In genomic region chr10:19860107-19860506, GRCh38 we compare ENCODE assay signal across 22 cellular contexts. TPM values are rescaled to one million over a fixed set of nuclear protein-coding genes. Genes with fewer than 3 reads are reported as not detected.
DNase-seq lines count a peak whose midpoint lies in the region; ATAC-seq, FAIRE-seq and TF ChIP-seq lines count a peak whose summit lies in the region.
"Had no signal": no experiment of that assay in that cellular context is flagged by ENCODE, and none has a peak within 500 bp of the region (broad histone marks: within the 10 kb centered on the region; RNA-seq: fewer than 3 reads in every experiment).

No MANE protein-coding gene starts in this region.

- no peak for TF ChIP-seq CTCF in liver (IDR thresholded peaks at IDR 0.05; ENCODE audit: low read depth, low read length, missing input control)
- no peak for TF ChIP-seq CTCF in HepG2 (CRISPR knock-in tag; IDR thresholded peaks at IDR 0.05)

- no peak overlapping the region for H2BK15ac ChIP-seq in mesendoderm (replicated peaks; ENCODE audit: low read depth)

- no peak for TF ChIP-seq POLR2A in HepG2 (IDR thresholded peaks at IDR 0.05; ENCODE audit: insufficient read depth in 1 of 2, low read depth in 2 of 2, low read length in 2 of 2)

- TF ChIP-seq RAD21 in liver (IDR thresholded peaks at IDR 0.05) (peak; percentile 54 to 56), HepG2 (CRISPR knock-in tag; IDR thresholded peaks at IDR 0.05) (no peak)

- H3K18ac ChIP-seq in mesendoderm (ENCODE audit: low read length): peak overlapping the region; percentile 28

- H4K8ac ChIP-seq in mesendoderm (ENCODE audit: low read depth, low read length): no peak overlapping the region

- H3K4ac ChIP-seq in mesendoderm (ENCODE audit: low read depth, low read length): no peak overlapping the region

- ATAC-seq in HepG2: no peak
- peak; percentile 98 for ATAC-seq in left lobe of liver
- no peak for ATAC-seq in HG03378 (IDR thresholded peaks at IDR 0.05; ENCODE audit: unreplicated experiment)
- ATAC-seq: CD8-positive, alpha-beta T cell had no signal

- no peak overlapping the region for H3K9ac ChIP-seq in liver (ENCODE audit: low read depth in 1 of 2, low read length in 2 of 2)
- no peak overlapping the region for H3K9ac ChIP-seq in HepG2 (ENCODE audit: insufficient read depth, low read depth, low read length)
- no peak overlapping the region for H3K9ac ChIP-seq in mesendoderm (ENCODE audit: low read length)
- H3K9ac ChIP-seq: BLaER1 treated with 17β-estradiol and CSF1 and Interleukin-3, amounts not matched to agents 10 nM and 100 nM had no signal

- H4K5ac ChIP-seq in mesendoderm (ENCODE audit: low read length): no peak overlapping the region

- POLR2A ChIA-PET in HepG2 (lab: Yijun Ruan, JAX): no interaction called here

- H3K79me2 ChIP-seq in HepG2 (ENCODE audit: insufficient read depth, low read length) (no peaks in the 10 kb centered on the region), mesendoderm (ENCODE audit: control insufficient read depth, insufficient read depth, low read length) (peaks cover 2% of the 10 kb centered on the region)

- in situ Hi-C loops in HepG2 (cut with HindIII; ENCODE audit: extremely low pct_ligation_motif_present, low pct_unique_long_range_greater_than_20kb): no loop called here

- BruUV-seq in HepG2 (replicated peaks; lab: Mats Ljungman, UMichigan): no TSS peak

- H3K23ac ChIP-seq in mesendoderm (ENCODE audit: low read length): no peak overlapping the region

- no peak overlapping the region for H2BK5ac ChIP-seq in mesendoderm (ENCODE audit: low read length)

- no peaks in the 10 kb centered on the region for H3K36me3 ChIP-seq in liver (ENCODE audit: control insufficient read depth in 4 of 4, insufficient read depth in 3 of 4, low read depth in 1 of 4, low read length in 3 of 4)
- H3K36me3 ChIP-seq in HepG2 (replicated peaks in 1 of 2; ENCODE audit: control insufficient read depth in 1 of 2, insufficient read depth in 2 of 2, low read length in 2 of 2): no peaks in the 10 kb centered on the region
- H3K36me3 ChIP-seq in mesendoderm (ENCODE audit: control insufficient read depth, insufficient read depth, low read length): no peaks in the 10 kb centered on the region

- intact Hi-C loops in HepG2 (cut with micrococcal nuclease; ENCODE audit: unreplicated experiment): no loop called here

- H3K27me3 ChIP-seq in liver (ENCODE audit: control insufficient read depth in 4 of 4, insufficient read depth in 4 of 4, low read length in 3 of 4) (no peaks in the 10 kb centered on the region), HepG2 (ENCODE audit: control insufficient read depth in 1 of 2, insufficient read depth in 2 of 2, low read length in 2 of 2) (no peaks in the 10 kb centered on the region), mesendoderm (ENCODE audit: insufficient read depth, low read length, poor library complexity) (no peaks in the 10 kb centered on the region)
- H3K27me3 ChIP-seq: BLaER1 treated with 17β-estradiol and CSF1 and Interleukin-3, amounts not matched to agents 10 nM and 100 nM had no signal

- H3K4me2 ChIP-seq in HepG2 (ENCODE audit: low read depth, low read length) (no peak overlapping the region), mesendoderm (ENCODE audit: low read length) (no peak overlapping the region)

- H3K9me3 ChIP-seq in liver (ENCODE audit: control insufficient read depth in 4 of 4, low read length in 3 of 4) (no peaks in the 10 kb centered on the region), HepG2 (ENCODE audit: low read length) (no peaks in the 10 kb centered on the region)
- H3K9me3 ChIP-seq: Caco-2 had no signal

- CTCF ChIA-PET in HepG2 (lab: Yijun Ruan, JAX; ENCODE audit: low intra/inter-chr PET ratio, low total read pairs): no interaction called here

- H2BK120ac ChIP-seq in mesendoderm (ENCODE audit: low read depth, low read length): no peak overlapping the region

- no peak for DNase-seq in HepG2 (ENCODE audit: low spot score)
- peak; percentile 53 for DNase-seq in left lobe of liver (ENCODE audit: low spot score)
- no peak for DNase-seq in mesendoderm
- DNase-seq in AG20443 (ENCODE audit: low spot score): no peak
- DNase-seq: 8988T; ACHN; AML-193; Caco-2; Calu3; CD4-positive, alpha-beta T cell; CD8-positive, alpha-beta T cell; DMS79 treated with DMSO at 0.1 percent for 48 hours; GF-D8 had no signal

- no peaks in the 10 kb centered on the region for H4K20me1 ChIP-seq in HepG2 (ENCODE audit: insufficient read depth, low read length)

- no peak overlapping the region for H2AFZ ChIP-seq in HepG2 (ENCODE audit: low read length)

- H3K27ac ChIP-seq in liver (ENCODE audit: low read depth in 1 of 2, low read length in 2 of 2): no peak overlapping the region
- H3K27ac ChIP-seq in HepG2 (ENCODE audit: extremely low read length, insufficient read depth, low read length): no peak overlapping the region
- H3K27ac ChIP-seq in mesendoderm (ENCODE audit: low read depth, low read length): no peak overlapping the region
- H3K27ac ChIP-seq: BLaER1 treated with 17β-estradiol and CSF1 and Interleukin-3, amounts not matched to agents 10 nM and 100 nM; C4-2B had no signal

- FAIRE-seq in HepG2 (lab: Jason Lieb, UNC): no peak
- FAIRE-seq: A204.1, D721Med, G401.6, GM12891, GM19239 had no signal

- no peak overlapping the region for H3K4me3 ChIP-seq in liver (ENCODE audit: low read depth in 1 of 3, low read length in 3 of 3)
- no peak overlapping the region for H3K4me3 ChIP-seq in HepG2 (replicated peaks in 1 of 3; ENCODE audit: insufficient read depth in 1 of 3, low read depth in 2 of 3, low read length in 3 of 3)
- no peak overlapping the region for H3K4me3 ChIP-seq in mesendoderm (ENCODE audit: low read length)
- H3K4me3 ChIP-seq: BLaER1 treated with 17β-estradiol and CSF1 and Interleukin-3, amounts not matched to agents 10 nM and 100 nM had no signal

- peaks cover 5% of the 10 kb centered on the region for H3K79me1 ChIP-seq in mesendoderm (ENCODE audit: low read length)

- H2AK5ac ChIP-seq in mesendoderm (ENCODE audit: low read length): no peak overlapping the region

- TF ChIP-seq EP300 in HepG2 (IDR thresholded peaks at IDR 0.05; ENCODE audit: low read depth in 2 of 2, low read length in 2 of 2) (no peak), HepG2 (CRISPR knock-in tag; IDR thresholded peaks at IDR 0.05; ENCODE audit: borderline replicate concordance) (no peak)

- no peak overlapping the region for H3K56ac ChIP-seq in mesendoderm (ENCODE audit: low read length)

- H3K4me1 ChIP-seq in liver (ENCODE audit: control insufficient read depth in 4 of 4, insufficient read depth in 4 of 4, low read length in 3 of 4): peaks cover 0 to 8% (median 4%) of the 10 kb centered on the region in 4 donors
- H3K4me1 ChIP-seq in HepG2 (ENCODE audit: insufficient read depth, low read length): no peaks in the 10 kb centered on the region
- peaks cover 5% of the 10 kb centered on the region for H3K4me1 ChIP-seq in mesendoderm (ENCODE audit: control insufficient read depth, low read depth, low read length)
- H3K4me1 ChIP-seq: Caco-2 had no signal

- WGBS in liver: 51% methylated on average over 1 of the region's 1 CpG
- WGBS in HepG2 (ENCODE audit: low lambda C conversion rate): 20% methylated on average over 1 of the region's 1 CpG
- WGBS in mesendoderm (ENCODE audit: extremely low coverage, insufficient coverage, low lambda C conversion rate): no CpG with 5 or more reads among the region's 1 CpG

TF ChIP-seq in HepG2, 621 proteins besides CTCF, POLR2A, EP300 and RAD21:
- TF ChIP-seq MAFK (conservative IDR thresholded peaks at IDR 0.05 in 1 of 2, IDR thresholded peaks at IDR 0.05 in 1 of 2; ENCODE audit: low read length in 2 of 2): peak in 1 of 2 experiments; percentile 5; a peak in 1 of 4 replicates
- TF ChIP-seq IRF1 (CRISPR knock-in tag; IDR thresholded peaks at IDR 0.05; ENCODE audit: low read depth): no peak

RNA-seq across cellular contexts. Expression of gene PLXDC2, which starts 43.9 kb away (rescaled TPM):
- total RNA-seq in liver (1 to 10 TPM; 3.1 to 5.1 TPM), HepG2 (2016; rRNA removed; fragmentation: Illumina TruSeq; extraction: Trizol) (1.7 and 2.1 TPM in 2 replicates), left lobe of liver (5.0 TPM)
- polyA plus RNA-seq in liver (1 to 10 TPM; 1.4 to 1.6 TPM), HepG2 (2011; rRNA removed) (2.4 and 2.8 TPM in 2 replicates)
- 1.7 and 1.8 TPM in 2 replicates for total RNA-seq in HepG2 (2016; cell fraction: cytosol; rRNA removed; fragmentation: Illumina TruSeq; extraction: Trizol; ENCODE audit: low read depth)
- total RNA-seq in HepG2 (2016; cell fraction: insoluble cytoplasmic fraction; rRNA removed; fragmentation: Illumina TruSeq; extraction: Trizol): 1.5 and 1.8 TPM in 2 replicates
- 1.4 and 1.6 TPM in 2 replicates for total RNA-seq in HepG2 (2016; cell fraction: membrane; rRNA removed; fragmentation: Illumina TruSeq; extraction: Trizol)
- total RNA-seq in HepG2 (2016; cell fraction: nucleus; rRNA removed; fragmentation: Illumina TruSeq; extraction: Trizol): 4.5 and 4.6 TPM in 2 replicates
- 1.1 and 2.2 TPM in 2 replicates for polyA plus RNA-seq in HepG2 (2011; cell fraction: cytosol; rRNA removed)
- polyA plus RNA-seq in HepG2 (2011; cell fraction: nucleus; rRNA removed): 3.3 and 4.0 TPM in 2 replicates
- 1.4 and 1.8 TPM in 2 replicates for polyA plus RNA-seq in HepG2 (2012)
- polyA plus RNA-seq in HepG2 (2016; cell fraction: cytosol; fragmentation: Illumina TruSeq; extraction: Trizol; ENCODE audit: low read depth): 0.11 and 0.20 TPM in 2 replicates
- polyA plus RNA-seq in HepG2 (2016; cell fraction: insoluble cytoplasmic fraction; fragmentation: Illumina TruSeq; extraction: Trizol; ENCODE audit: low read depth): 0.60 and 1.0 TPM in 2 replicates
- 0.44 and 0.47 TPM in 2 replicates for polyA plus RNA-seq in HepG2 (2016; cell fraction: membrane; fragmentation: Illumina TruSeq; extraction: Trizol; ENCODE audit: low read depth)
- 1.1 and 2.2 TPM in 2 replicates for polyA plus RNA-seq in HepG2 (2016; cell fraction: nucleus; fragmentation: Illumina TruSeq; extraction: Trizol; ENCODE audit: insufficient read depth, low read depth)
- polyA minus RNA-seq in HepG2 (2011; rRNA and poly(A)+ RNA removed; ENCODE audit: low replicate concordance): 0.05 and 5.6 TPM in 2 replicates
- 1.2 and 1.9 TPM in 2 replicates for polyA minus RNA-seq in HepG2 (2011; cell fraction: cytosol; rRNA and poly(A)+ RNA removed)
- polyA minus RNA-seq in HepG2 (2011; cell fraction: nucleus; rRNA and poly(A)+ RNA removed): 16.4 and 22.1 TPM in 2 replicates
- polyA plus RNA-seq in mesendoderm (2013, experiment 1 of 2): 14.9 TPM
- polyA plus RNA-seq in mesendoderm (2013, experiment 2 of 2): 15.6 TPM
- total RNA-seq: Calu3 had no signal
